ENCODE assay signal across 22 cellular contexts in the genomic region with DNA sequence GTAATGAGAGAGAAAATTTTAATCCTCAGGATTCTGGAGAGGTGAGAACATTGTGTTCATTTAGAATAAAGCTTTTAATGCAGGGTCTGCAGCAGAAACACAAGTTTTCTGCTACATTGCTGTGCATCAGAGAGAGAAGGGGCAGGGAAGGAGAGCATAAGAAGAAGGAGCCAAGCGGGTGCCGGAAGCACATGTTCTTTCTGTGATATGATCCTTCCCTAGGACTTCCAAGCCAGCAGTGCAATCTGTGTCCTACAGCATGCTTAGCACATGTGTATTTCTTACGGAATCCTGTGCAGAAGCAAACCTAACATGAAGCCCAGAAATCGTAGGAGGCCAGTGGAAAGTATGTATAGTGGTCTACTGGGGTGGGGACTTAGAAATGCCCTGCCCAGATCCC.
DNase-seq lines count a peak whose midpoint lies in the region; ATAC-seq, FAIRE-seq and TF ChIP-seq lines count a peak whose summit lies in the region.
"Had no signal": no experiment of that assay in that cellular context is flagged by ENCODE, and none has a peak within 500 bp of the region (broad histone marks: within the 10 kb centered on the region; RNA-seq: fewer than 3 reads in every experiment).

No MANE protein-coding gene starts in this region.

- no peak for TF ChIP-seq CTCF in H1 (IDR thresholded peaks at IDR 0.05; ENCODE audit: control extremely low read depth in 1 of 3, insufficient read depth in 1 of 3, low read depth in 1 of 3, low read length in 3 of 3)

- H2BK15ac ChIP-seq in H1 (ENCODE audit: low read length): no peak overlapping the region

- H3K56ac ChIP-seq in H1 (replicated peaks; ENCODE audit: insufficient read length, low read depth, low read length): no peak overlapping the region

- no peak overlapping the region for H3K18ac ChIP-seq in H1 (ENCODE audit: extremely low read depth, low read length)

- FAIRE-seq in H1 (lab: Jason Lieb, UNC): no peak
- FAIRE-seq: A549, D721Med, G401.6, GM12891, GM19239 had no signal

- H3K4ac ChIP-seq in H1 (replicated peaks; ENCODE audit: insufficient read length, low read depth, low read length): no peak overlapping the region

- no peak overlapping the region for H4K5ac ChIP-seq in H1 (ENCODE audit: insufficient read length, low read depth, low read length)

- no peaks in the 10 kb centered on the region for H3K79me2 ChIP-seq in H1 (ENCODE audit: control insufficient read depth in 1 of 2, insufficient read depth in 2 of 2, low read length in 2 of 2)

- no peak overlapping the region for H2BK5ac ChIP-seq in H1 (ENCODE audit: low read depth, low read length)

- no peak overlapping the region for H3K4me2 ChIP-seq in H1 (ENCODE audit: insufficient read depth in 1 of 2, low read depth in 2 of 2, low read length in 2 of 2)
- H3K4me2 ChIP-seq: A549; BLaER1 treated with 17β-estradiol and CSF1 and Interleukin-3, amounts not matched to agents 10 nM and 100 nM had no signal

- no peaks in the 10 kb centered on the region for H3K27me3 Mint-ChIP-seq in stimulated activated memory B cell treated with anti-CD40 and anti-IgM and Interleukin-4, amounts not matched to agents 10 μg/mL and 1 μg/mL and 100 μg/mL, for 72 hours
- H3K27me3 Mint-ChIP-seq: CD4-positive, alpha-beta T cell had no signal

- WGBS in H1 (ENCODE audit: extremely low coverage in 1 of 2, insufficient coverage in 1 of 2, insufficient read length in 1 of 2, insufficient replicate concordance in 2 of 2, low coverage in 1 of 2, low lambda C conversion rate in 2 of 2, missing lambda C conversion rate in 1 of 2), 2 experiments: 94% methylated on average over 4 of the region's 4 CpGs; no CpG with 5 or more reads in 1 of the 2 experiments

- no peaks in the 10 kb centered on the region for H3K9me3 ChIP-seq in H1 (ENCODE audit: insufficient read depth in 2 of 2, low read depth in 1 of 2, low read length in 1 of 2)
- H3K9me3 ChIP-seq: A549; BLaER1 treated with 17β-estradiol and CSF1 and Interleukin-3, amounts not matched to agents 10 nM and 100 nM; Caco-2 had no signal

- no peaks in the 10 kb centered on the region for H3K27me3 ChIP-seq in H1 (replicated peaks in 1 of 4; ENCODE audit: control insufficient read depth in 3 of 4, extremely low read depth in 1 of 4, insufficient read depth in 3 of 4, low read length in 3 of 4)
- H3K27me3 ChIP-seq: BLaER1 treated with 17β-estradiol and CSF1 and Interleukin-3, amounts not matched to agents 10 nM and 100 nM had no signal

- POLR2A ChIA-PET in H1 (lab: Charles Lee; ENCODE audit: partially characterized antibody): interaction anchor here (0.8 kb wide), 1 partner anchor 15 kb away, joined by 3 read pairs; no protein-coding TSS in a partner anchor

- H4K8ac ChIP-seq in H1 (ENCODE audit: extremely low read depth, insufficient read depth, low read length): no peak overlapping the region

- no peaks in the 10 kb centered on the region for H3K4me1 ChIP-seq in H1 (replicated peaks in 1 of 4; ENCODE audit: control insufficient read depth in 3 of 4, insufficient read depth in 4 of 4, low read length in 3 of 4)
- H3K4me1 ChIP-seq: A549; BLaER1 treated with 17β-estradiol and CSF1 and Interleukin-3, amounts not matched to agents 10 nM and 100 nM; Caco-2 had no signal

- H3K4me3 ChIP-seq in H1 (ENCODE audit: extremely low read depth in 1 of 4, insufficient read depth in 2 of 4, low read depth in 3 of 4, low read length in 4 of 4): no peak overlapping the region
- H3K4me3 ChIP-seq: A549; BLaER1 treated with 17β-estradiol and CSF1 and Interleukin-3, amounts not matched to agents 10 nM and 100 nM had no signal

- H3K9me3 Mint-ChIP-seq in stimulated activated memory B cell treated with anti-CD40 and anti-IgM and Interleukin-4, amounts not matched to agents 10 μg/mL and 1 μg/mL and 100 μg/mL, for 72 hours: no peaks in the 10 kb centered on the region
- H3K9me3 Mint-ChIP-seq: CD4-positive, alpha-beta T cell; CD8-positive, alpha-beta T cell had no signal

- H3K23ac ChIP-seq in H1 (ENCODE audit: insufficient read length): no peak overlapping the region

- no peaks in the 10 kb centered on the region for H3K36me3 ChIP-seq in H1 (ENCODE audit: control insufficient read depth in 2 of 4, insufficient read depth in 4 of 4, low read length in 3 of 4)
- H3K36me3 ChIP-seq: BLaER1 treated with 17β-estradiol and CSF1 and Interleukin-3, amounts not matched to agents 10 nM and 100 nM had no signal

- H3K4me1 Mint-ChIP-seq in stimulated activated memory B cell treated with anti-CD40 and anti-IgM and Interleukin-4, amounts not matched to agents 10 μg/mL and 1 μg/mL and 100 μg/mL, for 72 hours: no peaks in the 10 kb centered on the region
- H3K4me1 Mint-ChIP-seq: B cell had no signal

- TF ChIP-seq EP300 in H1 (IDR thresholded peaks at IDR 0.05; ENCODE audit: borderline replicate concordance in 1 of 2, low read depth in 2 of 2, low read length in 2 of 2): no peak

- no peak overlapping the region for H3K4me3 Mint-ChIP-seq in stimulated activated memory B cell treated with anti-CD40 and anti-IgM and Interleukin-4, amounts not matched to agents 10 μg/mL and 1 μg/mL and 100 μg/mL, for 72 hours
- H3K4me3 Mint-ChIP-seq: B cell; CD4-positive, alpha-beta T cell; CD8-positive, alpha-beta T cell had no signal

- H3K27ac Mint-ChIP-seq in stimulated activated memory B cell treated with anti-CD40 and anti-IgM and Interleukin-4, amounts not matched to agents 10 μg/mL and 1 μg/mL and 100 μg/mL, for 72 hours: no peak overlapping the region
- H3K27ac Mint-ChIP-seq: B cell; CD4-positive, alpha-beta T cell; CD8-positive, alpha-beta T cell had no signal

- H3K23me2 ChIP-seq in H1 (ENCODE audit: low read depth, low read length): no peaks in the 10 kb centered on the region

- DNase-seq in DMS 273 (lab: John Stamatoyannopoulos, UW; ENCODE audit: unreplicated experiment) (peak; percentile 6), DMS 273 treated with DMSO at 0.1 percent for 48 hours (lab: John Stamatoyannopoulos, UW) (no peak), H1 (ENCODE audit: low read depth in 1 of 2, low spot score in 2 of 2) (no peak), midbrain (lab: John Stamatoyannopoulos, UW) (no peak), islet precursor cell (no peak)
- DNase-seq: AML-193; Caco-2; Calu3; CD4-positive, alpha-beta T cell; CD8-positive, alpha-beta T cell; DMS79 treated with DMSO at 0.1 percent for 48 hours; GF-D8 had no signal

- H3K9ac ChIP-seq in H1 (replicated peaks in 1 of 4; ENCODE audit: extremely low read depth in 1 of 4, low read depth in 3 of 4, low read length in 3 of 4): no peak overlapping the region
- H3K9ac ChIP-seq: BLaER1 treated with 17β-estradiol and CSF1 and Interleukin-3, amounts not matched to agents 10 nM and 100 nM had no signal

- no peaks in the 10 kb centered on the region for H3K79me1 ChIP-seq in H1 (ENCODE audit: low read depth, low read length)

- no peak for TF ChIP-seq RAD21 in H1 (IDR thresholded peaks at IDR 0.05 in 1 of 2, conservative IDR thresholded peaks at IDR 0.05 in 1 of 2; ENCODE audit: low read depth in 2 of 2, low read length in 2 of 2)

- no peak for TF ChIP-seq POLR2A in H1 (IDR thresholded peaks at IDR 0.05; ENCODE audit: control extremely low read depth in 1 of 2, low read depth in 2 of 2, low read length in 2 of 2)

- no peaks in the 10 kb centered on the region for H3K36me3 Mint-ChIP-seq in stimulated activated memory B cell treated with anti-CD40 and anti-IgM and Interleukin-4, amounts not matched to agents 10 μg/mL and 1 μg/mL and 100 μg/mL, for 72 hours
- H3K36me3 Mint-ChIP-seq: CD8-positive, alpha-beta T cell had no signal

- H2BK20ac ChIP-seq in H1 (ENCODE audit: low read length): no peak overlapping the region

- no peak overlapping the region for H2AK5ac ChIP-seq in H1 (ENCODE audit: low read depth, low read length)

- H4K20me1 ChIP-seq in H1 (replicated peaks in 1 of 2; ENCODE audit: control insufficient read depth in 1 of 2, insufficient read depth in 2 of 2, low read length in 2 of 2): no peaks in the 10 kb centered on the region
- H4K20me1 ChIP-seq: BLaER1 treated with 17β-estradiol and CSF1 and Interleukin-3, amounts not matched to agents 10 nM and 100 nM had no signal

- peak; percentile 20 for ATAC-seq in stimulated activated memory B cell treated with anti-CD40 and anti-IgM and Interleukin-4, amounts not matched to agents 10 μg/mL and 1 μg/mL and 100 μg/mL, for 72 hours
- ATAC-seq: A549; CD8-positive, alpha-beta T cell had no signal

- H2BK120ac ChIP-seq in H1 (replicated peaks; ENCODE audit: low read depth, low read length): no peak overlapping the region

- no peak overlapping the region for H3K27ac ChIP-seq in H1 (ENCODE audit: low read depth, low read length)
- H3K27ac ChIP-seq: 22Rv1; A549; BLaER1 treated with 17β-estradiol and CSF1 and Interleukin-3, amounts not matched to agents 10 nM and 100 nM; C4-2B had no signal

- no peak overlapping the region for H2BK12ac ChIP-seq in H1 (ENCODE audit: low read depth, low read length)

- no peak overlapping the region for H4K91ac ChIP-seq in H1 (replicated peaks; ENCODE audit: insufficient read length, low read length)

- 0 out of 2 replicates have a peak overlapping the region, but pooled peaks have one; percentile 40 for H2AFZ ChIP-seq in H1 (ENCODE audit: low read length)

- CTCF ChIA-PET in H1 (lab: Charles Lee; ENCODE audit: partially characterized antibody): interaction anchor here (0.6 to 1.6 kb wide), 4 partner anchors 11 to 140 kb away, joined by 3 to 6 read pairs (median 3); no protein-coding TSS in a partner anchor

- H3K14ac ChIP-seq in H1 (ENCODE audit: insufficient read length): no peak overlapping the region

TF ChIP-seq in H1, 55 proteins besides CTCF, POLR2A, EP300 and RAD21 (continues in another document):
- TF ChIP-seq SRF (IDR thresholded peaks at IDR 0.05; ENCODE audit: low read depth, low read length) (no peak), BACH1 (IDR thresholded peaks at IDR 0.05; ENCODE audit: low read length) (no peak), MAFK (IDR thresholded peaks at IDR 0.05; ENCODE audit: low read depth, low read length) (no peak), RNF2 (IDR thresholded peaks at IDR 0.05; ENCODE audit: borderline replicate concordance, low read depth, low read length, missing control alignments, poor library complexity, severe bottlenecking) (no peak), EGR1 (IDR thresholded peaks at IDR 0.05; ENCODE audit: borderline replicate concordance, low read depth, low read length) (no peak), SIRT6 (IDR thresholded peaks at IDR 0.05; ENCODE audit: low read length) (no peak), PHF8 (conservative IDR thresholded peaks at IDR 0.05; ENCODE audit: low read depth, low read length) (no peak), RFX5 (IDR thresholded peaks at IDR 0.05; ENCODE audit: borderline replicate concordance, low read depth, low read length) (no peak), NRF1 (IDR thresholded peaks at IDR 0.05; ENCODE audit: low read depth, low read length) (no peak), KDM4A (IDR thresholded peaks at IDR 0.05; ENCODE audit: low read depth, low read length, severe bottlenecking) (no peak), TBP (IDR thresholded peaks at IDR 0.05; ENCODE audit: low read depth, low read length) (no peak), POLR2AphosphoS5 (IDR thresholded peaks at IDR 0.05; ENCODE audit: low read depth, low read length) (no peak), YY1 (IDR thresholded peaks at IDR 0.05; ENCODE audit: low read depth, low read length) (no peak), KDM1A (IDR thresholded peaks at IDR 0.05; ENCODE audit: borderline replicate concordance, low read length) (no peak)
